27 cellular contexts compared by ENCODE assay signal in genomic region chr1:244180256-244180655, GRCh38.
"Had no signal": no experiment of that assay in that cellular context is flagged by ENCODE, and none has a peak within 500 bp of the region (broad histone marks: within the 10 kb centered on the region; RNA-seq: fewer than 3 reads in every experiment).

No MANE protein-coding gene starts in this region.

- H3K4me3 ChIP-seq: esophagus muscularis mucosa, hepatocyte, left ventricle myocardium inferior, pancreas, psoas muscle, stomach, suprapubic skin, transverse colon had no signal

- ATAC-seq: activated CD4-positive, alpha-beta T cell treated with anti-CD3 and anti-CD28 coated beads for 36 hours; activated T-helper 17 cell treated with anti-CD3 and anti-CD28 coated beads, Interleukin-2, amount 50 U/mL, for 72 hours; foreskin keratinocyte; natural killer cell treated with Interleukin-12 subunit alpha and Interleukin-12 subunit beta and Interleukin-15 and Interleukin-18, amount 100 ng/mL, for 72 hours; pancreas; psoas muscle; right cardiac atrium had no signal

- DNase-seq: activated B cell treated with CpG ODN at 0.5 μM for 24 hours; activated CD4-positive, alpha-beta T cell treated with anti-CD3 and anti-CD28 coated beads for 36 hours; activated CD4-positive, alpha-beta T cell treated with anti-CD3 and anti-CD28 coated beads, Interleukin-2, amount 50 U/mL, for 4 hours; activated CD8-positive, alpha-beta memory T cell treated with anti-CD3 and anti-CD28 coated beads for 24 hours; activated CD8-positive, alpha-beta memory T cell treated with anti-CD3 and anti-CD28 coated beads, Interleukin-2, amount 50 U/mL, for 4 hours; activated naive CD4-positive, alpha-beta T cell; activated naive CD8-positive, alpha-beta T cell treated with anti-CD3 and anti-CD28 coated beads, Interleukin-2, amount 10 ng/mL, durations not matched to agents 7 days and 5 days; activated T-cell treated with anti-CD3 and anti-CD28 coated beads, Interleukin-2, amount 50 U/mL, for 24 hours; caudate nucleus; effector memory CD4-positive, alpha-beta T cell; foreskin keratinocyte; glutamatergic neuron; immature natural killer cell; left ventricle myocardium inferior; mammary epithelial cell; pancreas; psoas muscle; right cardiac atrium; stimulated activated CD4-positive, alpha-beta T cell treated with anti-CD3 and anti-CD28 coated beads, Interleukin-12 subunit alpha, Interleukin-12 subunit beta, amount 100 ng/mL, for 4 hours; stomach; T1000; transverse colon had no signal
